In the genomic region with DNA sequence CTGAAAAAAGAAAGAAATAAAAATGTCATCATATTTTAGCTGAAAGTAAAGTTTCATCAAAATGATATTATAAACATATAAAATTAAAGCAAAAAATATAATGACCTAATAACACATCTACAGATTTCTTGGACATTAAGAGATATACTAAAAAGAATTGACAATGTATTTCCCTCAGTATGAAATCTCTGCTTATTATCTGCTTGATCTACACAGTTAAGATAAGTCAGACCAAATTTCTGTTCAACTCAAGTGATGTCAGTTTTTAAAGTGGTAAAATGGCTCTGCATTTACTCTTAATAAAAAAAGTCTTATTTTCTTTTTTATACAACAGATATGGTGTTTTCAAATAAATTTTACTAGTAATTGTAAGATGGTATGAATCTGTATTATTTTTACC, we compare ENCODE assay signal across 32 cellular contexts.
"Had no signal": no experiment of that assay in that cellular context is flagged by ENCODE, and none has a peak within 500 bp of the region (broad histone marks: within the 10 kb centered on the region; RNA-seq: fewer than 3 reads in every experiment).

No MANE protein-coding gene starts in this region.

- H3K4me3 ChIP-seq: adrenal gland, body of pancreas, breast epithelium had no signal

- H3K27ac ChIP-seq: adrenal gland, body of pancreas, brain microvascular endothelial cell, breast epithelium, VCaP had no signal

- H3K36me3 ChIP-seq: adrenal gland, brain microvascular endothelial cell, breast epithelium had no signal

- FAIRE-seq: astrocyte, TTC549 had no signal

- ATAC-seq: activated CD8-positive, alpha-beta T cell treated with anti-CD3 and anti-CD28 coated beads for 36 hours; activated naive CD4-positive, alpha-beta T cell treated with anti-CD3 and anti-CD28 coated beads, Interleukin-2, amount 50 U/mL, for 72 hours; activated T-cell treated with anti-CD3 and anti-CD28 coated beads, Interleukin-2, amount 50 U/mL, for 4 hours; activated T-cell treated with anti-CD3 and anti-CD28 coated beads, Interleukin-2, amount 50 U/mL, for 72 hours; activated T-helper 17 cell treated with anti-CD3 and anti-CD28 coated beads, Interleukin-2, amount 50 U/mL, for 72 hours; body of pancreas; T-helper 17 cell had no signal

- H3K9me3 ChIP-seq: adrenal gland, body of pancreas, breast epithelium had no signal

- DNase-seq: activated B cell treated with CpG ODN at 0.5 μM for 24 hours; activated CD4-positive, alpha-beta memory T cell treated with anti-CD3 and anti-CD28 coated beads for 36 hours; activated CD4-positive, alpha-beta T cell treated with anti-CD3 and anti-CD28 coated beads for 4 hours; activated CD4-positive, alpha-beta T cell treated with anti-CD3 and anti-CD28 coated beads, Interleukin-2, amount 10 ng/mL, durations not matched to agents 24 days and 14 days; activated CD4-positive, alpha-beta T cell treated with anti-CD3 and anti-CD28 coated beads, Interleukin-2, amount 50 U/mL, for 1 hour; activated CD4-positive, alpha-beta T cell treated with anti-CD3 and anti-CD28 coated beads, Interleukin-2, amount 50 U/mL, for 4 hours; activated CD4-positive, CD25-positive, alpha-beta regulatory T cell treated with anti-CD3 and anti-CD28 coated beads, Interleukin-2, amount 50 U/mL, for 72 hours; activated CD8-positive, alpha-beta memory T cell treated with anti-CD3 and anti-CD28 coated beads, Interleukin-2, amount 50 U/mL, for 4 hours; activated CD8-positive, alpha-beta T cell treated with anti-CD3 and anti-CD28 coated beads for 36 hours; activated effector memory CD4-positive, alpha-beta T cell treated with anti-CD3 and anti-CD28 coated beads, Interleukin-2, amount 50 U/mL, for 16 hours; activated gamma-delta T cell treated with Interleukin-2 at 50 U/mL for 16 hours; activated naive CD4-positive, alpha-beta T cell; activated naive CD4-positive, alpha-beta T cell treated with anti-CD3 and anti-CD28 coated beads for 36 hours; activated naive CD4-positive, alpha-beta T cell treated with anti-CD3 and anti-CD28 coated beads, Interleukin-2, amount 50 U/mL, for 16 hours; activated naive CD8-positive, alpha-beta T cell treated with anti-CD3 and anti-CD28 coated beads for 36 hours; activated T-cell treated with anti-CD3 and anti-CD28 coated beads for 4 hours; activated T-cell treated with anti-CD3 and anti-CD28 coated beads, Interleukin-2, amount 50 U/mL, for 1 hour; activated T-cell treated with anti-CD3 and anti-CD28 coated beads, Interleukin-2, amount 50 U/mL, for 4 hours; activated T-cell treated with anti-CD3 and anti-CD28 coated beads, Interleukin-2, amount 50 U/mL, for 72 hours; adrenal gland; amniotic stem cell; aorta; body of pancreas; brain microvascular endothelial cell; central memory CD4-positive, alpha-beta T cell; T-helper 17 cell had no signal
